Comparison of ENCODE assay signal across 13 cellular contexts in the genomic region with DNA sequence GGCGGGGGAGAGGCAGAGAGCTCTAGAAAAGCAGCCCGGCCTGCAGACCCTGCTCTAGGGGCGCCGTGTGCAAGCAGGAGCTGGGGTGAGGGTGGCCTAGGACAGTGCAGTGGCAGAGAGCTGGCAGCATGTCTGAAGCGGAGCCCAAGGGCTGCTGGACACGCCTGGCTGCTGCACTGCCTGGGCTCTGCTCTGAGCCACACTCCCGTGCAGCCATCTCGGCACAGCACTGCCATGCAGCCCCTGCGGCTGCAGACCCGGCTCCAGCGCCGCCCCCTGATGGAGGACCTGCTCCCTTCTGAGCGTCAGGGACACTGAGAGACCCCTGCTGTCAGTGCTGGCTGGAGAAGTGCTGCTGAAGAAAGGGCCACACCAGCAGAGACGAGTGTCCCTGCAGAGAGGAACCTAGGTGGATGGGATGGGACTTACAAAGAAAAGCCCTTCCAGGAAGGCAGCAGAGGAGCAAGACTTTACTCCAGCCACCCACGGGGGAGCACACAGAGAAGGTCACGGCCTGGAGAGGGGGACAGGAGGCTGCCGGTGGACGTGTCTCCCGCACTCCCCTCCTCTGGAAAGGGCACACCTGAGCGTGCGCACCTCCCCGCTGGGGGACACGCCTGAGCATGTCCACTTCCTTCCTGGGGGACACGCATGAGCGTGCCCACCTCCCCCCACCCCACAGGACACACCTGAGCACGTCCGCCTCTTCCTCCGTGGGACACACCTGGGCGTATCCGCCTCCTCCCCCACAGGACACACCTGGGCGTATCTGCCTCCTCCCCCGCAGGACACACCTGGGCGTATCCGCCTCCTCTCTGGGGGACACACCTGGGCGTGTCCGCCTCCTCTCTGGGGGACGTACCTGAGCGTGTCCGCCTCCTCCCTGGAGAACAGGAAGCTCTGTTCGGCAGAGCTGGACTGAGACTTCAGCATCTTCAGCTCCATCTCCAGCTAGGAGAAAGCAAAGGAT.
DNase-seq lines count a peak whose midpoint lies in the region; ATAC-seq and TF ChIP-seq lines count a peak whose summit lies in the region.
"Had no signal": no experiment of that assay in that cellular context is flagged by ENCODE, and none has a peak within 500 bp of the region (broad histone marks: within the 10 kb centered on the region; RNA-seq: fewer than 3 reads in every experiment).

No MANE protein-coding gene starts in this region.

- H3K9ac ChIP-seq in HCT116 (ENCODE audit: low read length) = no peak overlapping the region

- H3K4me3 Mint-ChIP-seq in T-helper 17 cell = no peak overlapping the region
- H3K4me3 Mint-ChIP-seq in activated CD4-positive, alpha-beta memory T cell treated with anti-CD3 and anti-CD28 coated beads for 36 hours = no peak overlapping the region

- CTCF ChIA-PET in HCT116 (lab: Charles Lee) = no interaction called here
- CTCF ChIA-PET in activated CD4-positive, alpha-beta memory T cell treated with anti-CD3 and anti-CD28 coated beads for 36 hours (lab: Charles Lee) = no interaction called here

- no peaks in the 10 kb centered on the region for H3K9me3 Mint-ChIP-seq in activated CD4-positive, alpha-beta memory T cell treated with anti-CD3 and anti-CD28 coated beads for 36 hours

- intact Hi-C loops in HCT116 (cut with micrococcal nuclease) (no loop called here), posterior vena cava (cut with DNase I) (no loop called here), uterus (cut with DNase I; ENCODE audit: low total_unique reads) (no loop called here)
- intact Hi-C loops in activated CD4-positive, alpha-beta memory T cell treated with anti-CD3 and anti-CD28 coated beads for 36 hours (cut with micrococcal nuclease) = no loop called here

- no peak for TF ChIP-seq CTCF in HCT116 (IDR thresholded peaks at IDR 0.05 in 2 of 3, conservative IDR thresholded peaks at IDR 0.05 in 1 of 3; ENCODE audit: borderline replicate concordance in 1 of 3, insufficient read depth in 1 of 3, low read depth in 2 of 3, low read length in 2 of 3)
- TF ChIP-seq CTCF in uterus (IDR thresholded peaks at IDR 0.05) = no peak

- H3K36me3 ChIP-seq in HCT116 (ENCODE audit: control insufficient read depth in 1 of 2, insufficient read depth in 2 of 2, low read length in 2 of 2) (no peaks in the 10 kb centered on the region), uterus (no peaks in the 10 kb centered on the region)

- H3K27me3 Mint-ChIP-seq in T-helper 17 cell = no peaks in the 10 kb centered on the region
- H3K27me3 Mint-ChIP-seq in activated CD4-positive, alpha-beta memory T cell treated with anti-CD3 and anti-CD28 coated beads for 36 hours = no peaks in the 10 kb centered on the region

- no peak overlapping the region for H3K4me2 ChIP-seq in HCT116 (ENCODE audit: low read length)

- TF ChIP-seq RAD21 in HCT116 (IDR thresholded peaks at IDR 0.05; ENCODE audit: low read depth) = no peak

- H3K4me3 ChIP-seq in HCT116 (replicated peaks in 1 of 2; ENCODE audit: low read depth in 1 of 2, low read length in 2 of 2) (no peak overlapping the region), uterus (no peak overlapping the region)
- H3K4me3 ChIP-seq: body of pancreas had no signal

- no TSS peak for BruUV-seq in HCT116 (replicated peaks; lab: Mats Ljungman, UMichigan)

- H3K79me2 ChIP-seq in HCT116 (ENCODE audit: insufficient read depth, low read length) = no peaks in the 10 kb centered on the region

- H2AFZ ChIP-seq in HCT116 (ENCODE audit: low read depth, low read length, poor library complexity, severe bottlenecking) = no peak overlapping the region

- peaks cover 12% of the 10 kb centered on the region for H3K4me1 Mint-ChIP-seq in T-helper 17 cell
- H3K4me1 Mint-ChIP-seq in activated CD4-positive, alpha-beta memory T cell treated with anti-CD3 and anti-CD28 coated beads for 36 hours (ENCODE audit: low read depth) = no peaks in the 10 kb centered on the region

- H3K27ac ChIP-seq in HCT116 (ENCODE audit: low read depth, low read length) = no peak overlapping the region
- no peak overlapping the region for H3K27ac ChIP-seq in uterus
- H3K27ac ChIP-seq: body of pancreas had no signal

- DNase-seq in HCT116 (ENCODE audit: low read depth, low spot score) (no peak), T-helper 17 cell (peak in 1 of 3 donors; percentile 4), posterior vena cava (ENCODE audit: low spot score) (peak; percentile 78), GM03348 (ENCODE audit: low spot score) (no peak), uterus (no peak), DMS153 treated with DMSO at 0.1 percent for 48 hours (lab: John Stamatoyannopoulos, UW; ENCODE audit: unreplicated experiment) (no peak)
- no peak for DNase-seq in activated CD4-positive, alpha-beta memory T cell treated with anti-CD3 and anti-CD28 coated beads for 36 hours
- DNase-seq: activated CD8-positive, alpha-beta memory T cell treated with anti-CD3 and anti-CD28 coated beads for 24 hours; DMS53; NCI-H2227 treated with DMSO at 0.1 percent for 48 hours had no signal

- no peaks in the 10 kb centered on the region for H3K9me3 ChIP-seq in HCT116 (ENCODE audit: control insufficient read depth in 1 of 2, insufficient read depth in 1 of 2, low read depth in 1 of 2, low read length in 2 of 2)
- no peaks in the 10 kb centered on the region for H3K9me3 ChIP-seq in T-helper 17 cell (ENCODE audit: control insufficient read depth, low read length, poor library complexity, severe bottlenecking)
- no peaks in the 10 kb centered on the region for H3K9me3 ChIP-seq in uterus
- H3K9me3 ChIP-seq: body of pancreas had no signal

- POLR2A ChIA-PET in HCT116 (lab: Charles Lee) = no interaction called here
- POLR2A ChIA-PET in activated CD4-positive, alpha-beta memory T cell treated with anti-CD3 and anti-CD28 coated beads for 36 hours (lab: Charles Lee) = no interaction called here

- peaks cover 0 to 11% of the 10 kb centered on the region in 2 experiments; a peak in 2 of 4 replicates for H3K4me1 ChIP-seq in HCT116 (ENCODE audit: control insufficient read depth in 1 of 2, insufficient read depth in 2 of 2, low read length in 2 of 2)
- no peaks in the 10 kb centered on the region for H3K4me1 ChIP-seq in uterus
- H3K4me1 ChIP-seq: body of pancreas had no signal

- H3K27me3 ChIP-seq in HCT116 (ENCODE audit: insufficient read depth, low read length) (no peaks in the 10 kb centered on the region), uterus (no peaks in the 10 kb centered on the region)
- H3K27me3 ChIP-seq: body of pancreas had no signal

- ATAC-seq in GM18909 (IDR thresholded peaks at IDR 0.05; ENCODE audit: poor library complexity, unreplicated experiment) = peak; percentile 59
- ATAC-seq in HCT116 = peak; percentile 51; the same call in 1 of the 2 replicates
- peak; percentile 49 for ATAC-seq in T-helper 17 cell
- ATAC-seq: body of pancreas, SK-N-SH treated with all-trans-retinoic acid at 6 μM for 48 hours had no signal

- H3K27ac Mint-ChIP-seq in T-helper 17 cell = peak overlapping the region; percentile 27
- H3K27ac Mint-ChIP-seq in activated CD4-positive, alpha-beta memory T cell treated with anti-CD3 and anti-CD28 coated beads for 36 hours = no peak overlapping the region

- no peaks in the 10 kb centered on the region for H3K36me3 Mint-ChIP-seq in T-helper 17 cell (ENCODE audit: low read depth)
- peaks cover 6% of the 10 kb centered on the region for H3K36me3 Mint-ChIP-seq in activated CD4-positive, alpha-beta memory T cell treated with anti-CD3 and anti-CD28 coated beads for 36 hours

- no peaks in the 10 kb centered on the region for H4K20me1 ChIP-seq in HCT116 (ENCODE audit: insufficient read depth)

- TF ChIP-seq POLR2A in HCT116 (IDR thresholded peaks at IDR 0.05; ENCODE audit: borderline replicate concordance, extremely low read depth, insufficient read depth, insufficient read length) (no peak), uterus (IDR thresholded peaks at IDR 0.05) (no peak)

- RAD21 ChIA-PET in HCT116 (lab: Charles Lee; ENCODE audit: low non-redundant PET in 1 of 2, low total read pairs in 2 of 2, uncharacterized antibody in 2 of 2, unreplicated experiment in 2 of 2) = interaction anchor here in 1 of 2 experiments (0.6 kb wide), 1 partner anchor 269 kb away, joined by 4 read pairs; no protein-coding TSS in a partner anchor

- no peaks in the 10 kb centered on the region for H3K9me2 ChIP-seq in HCT116 (ENCODE audit: insufficient read depth)

TF ChIP-seq in HCT116, 20 proteins besides CTCF, POLR2A, EP300 and RAD21 (continues in another document):
- TF ChIP-seq EZH2phosphoT487 (IDR thresholded peaks at IDR 0.05; ENCODE audit: borderline replicate concordance) = no peak
- TF ChIP-seq POLR2AphosphoS5 (IDR thresholded peaks at IDR 0.05; ENCODE audit: low read depth, low read length) = no peak
- TF ChIP-seq SP1 (IDR thresholded peaks at IDR 0.05; ENCODE audit: low read depth) = no peak
- no peak for TF ChIP-seq ZNF274 (IDR thresholded peaks at IDR 0.05; ENCODE audit: low read depth, low read length)
- TF ChIP-seq TCF7L2 (IDR thresholded peaks at IDR 0.05; ENCODE audit: borderline replicate concordance, extremely low read depth, insufficient read depth, insufficient read length) = no peak
- TF ChIP-seq ZFX (IDR thresholded peaks at IDR 0.05) = no peak
- no peak for TF ChIP-seq CEBPB (IDR thresholded peaks at IDR 0.05; ENCODE audit: low read depth)
- TF ChIP-seq, protein P1, sequence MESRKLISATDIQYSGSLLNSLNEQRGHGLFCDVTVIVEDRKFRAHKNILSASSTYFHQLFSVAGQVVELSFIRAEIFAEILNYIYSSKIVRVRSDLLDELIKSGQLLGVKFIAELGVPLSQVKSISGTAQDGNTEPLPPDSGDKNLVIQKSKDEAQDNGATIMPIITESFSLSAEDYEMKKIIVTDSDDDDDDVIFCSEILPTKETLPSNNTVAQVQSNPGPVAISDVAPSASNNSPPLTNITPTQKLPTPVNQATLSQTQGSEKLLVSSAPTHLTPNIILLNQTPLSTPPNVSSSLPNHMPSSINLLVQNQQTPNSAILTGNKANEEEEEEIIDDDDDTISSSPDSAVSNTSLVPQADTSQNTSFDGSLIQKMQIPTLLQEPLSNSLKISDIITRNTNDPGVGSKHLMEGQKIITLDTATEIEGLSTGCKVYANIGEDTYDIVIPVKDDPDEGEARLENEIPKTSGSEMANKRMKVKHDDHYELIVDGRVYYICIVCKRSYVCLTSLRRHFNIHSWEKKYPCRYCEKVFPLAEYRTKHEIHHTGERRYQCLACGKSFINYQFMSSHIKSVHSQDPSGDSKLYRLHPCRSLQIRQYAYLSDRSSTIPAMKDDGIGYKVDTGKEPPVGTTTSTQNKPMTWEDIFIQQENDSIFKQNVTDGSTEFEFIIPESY (IDR thresholded peaks at IDR 0.05; ENCODE audit: extremely low read depth, insufficient replicate concordance, low read length) = no peak
- TF ChIP-seq EZH2 (IDR thresholded peaks at IDR 0.05) = no peak
- no peak for TF ChIP-seq EGR1 (IDR thresholded peaks at IDR 0.05; ENCODE audit: low read depth)
- TF ChIP-seq SIN3A (IDR thresholded peaks at IDR 0.05; ENCODE audit: low read depth) = no peak
- TF ChIP-seq, protein P2, sequence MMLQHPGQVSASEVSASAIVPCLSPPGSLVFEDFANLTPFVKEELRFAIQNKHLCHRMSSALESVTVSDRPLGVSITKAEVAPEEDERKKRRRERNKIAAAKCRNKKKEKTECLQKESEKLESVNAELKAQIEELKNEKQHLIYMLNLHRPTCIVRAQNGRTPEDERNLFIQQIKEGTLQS (IDR thresholded peaks at IDR 0.05) = no peak
- TF ChIP-seq SRF (IDR thresholded peaks at IDR 0.05; ENCODE audit: low read depth) = no peak
